8 cellular contexts compared by ENCODE assay signal in genomic region chr5:91384671-91385430, GRCh38. TPM values are rescaled to one million over a fixed set of nuclear protein-coding genes. Genes with fewer than 3 reads are reported as not detected.
A peak's percentile ranks its signal among the peaks of the same experiment; 100 is the strongest.
DNase-seq lines count a peak whose midpoint lies in the region; ATAC-seq and TF ChIP-seq lines count a peak whose summit lies in the region.

No MANE protein-coding gene starts in this region.

- H3K4me1 Mint-ChIP-seq in CD8-positive, alpha-beta T cell (ENCODE audit: low read depth), result peaks cover 22% of the 10 kb centered on the region
- H3K4me1 Mint-ChIP-seq in activated T-helper 2 cell treated with anti-CD3 and anti-CD28 coated beads, Interferon-gamma antibody, Interleukin-2, Interleukin-4, amounts not matched to agents 10 μg/mL and 5 μg/mL and 100 μg/mL, durations not matched to agents 14 hours and 24 hours and 36 hours (ENCODE audit: low read depth), result peaks cover 23% of the 10 kb centered on the region

- H3K9me3 Mint-ChIP-seq in CD8-positive, alpha-beta T cell, result no peaks in the 10 kb centered on the region
- peaks cover 3% of the 10 kb centered on the region for H3K9me3 Mint-ChIP-seq in activated T-helper 2 cell treated with anti-CD3 and anti-CD28 coated beads, Interferon-gamma antibody, Interleukin-2, Interleukin-4, amounts not matched to agents 10 μg/mL and 5 μg/mL and 100 μg/mL, durations not matched to agents 14 hours and 24 hours and 36 hours

- no peaks in the 10 kb centered on the region for H3K9me3 ChIP-seq in CD8-positive, alpha-beta T cell (ENCODE audit: low read length)
- H3K9me3 ChIP-seq in gastroesophageal sphincter, result no peaks in the 10 kb centered on the region
- no peaks in the 10 kb centered on the region for H3K9me3 ChIP-seq in ovary

- no peaks in the 10 kb centered on the region for H3K27me3 ChIP-seq in CD8-positive, alpha-beta T cell (ENCODE audit: insufficient read depth, low read length)
- H3K27me3 ChIP-seq in gastroesophageal sphincter (no peaks in the 10 kb centered on the region), ovary (no peaks in the 10 kb centered on the region)

- no peak for TF ChIP-seq POLR2A in gastroesophageal sphincter (IDR thresholded peaks at IDR 0.05)
- no peak for TF ChIP-seq POLR2A in ovary (IDR thresholded peaks at IDR 0.05)

- WGBS in gastroesophageal sphincter (ENCODE audit: low coverage in 1 of 2), 2 donors, result 8 to 16% methylated on average over 6 of the region's 6 CpGs
- WGBS in ovary, 3 donors, result 7 to 14% (median 11%) methylated on average over 6 of the region's 6 CpGs

- intact Hi-C loops in CD8-positive, alpha-beta T cell (cut with DNase I, micrococcal nuclease), result loop anchor here (1.0 to 10.0 kb wide), 8 partner anchors 34 to 520 kb away; no protein-coding TSS in a partner anchor
- intact Hi-C loops in activated T-helper 2 cell treated with anti-CD3 and anti-CD28 coated beads, Interferon-gamma antibody, Interleukin-2, Interleukin-4, amounts not matched to agents 10 μg/mL and 5 μg/mL and 100 μg/mL, durations not matched to agents 14 hours and 24 hours and 36 hours (cut with micrococcal nuclease), result loop anchor here (1.0 to 2.0 kb wide), 4 partner anchors 159 to 519 kb away; no protein-coding TSS in a partner anchor
- intact Hi-C loops in ovary (cut with DNase I), result loop anchor here (2.0 to 10.0 kb wide), 8 partner anchors 103 to 523 kb away; no protein-coding TSS in a partner anchor

- CTCF ChIA-PET in CD8-positive, alpha-beta T cell (lab: Charles Lee), result interaction anchor here (0.7 to 8.5 kb wide), 50 partner anchors 10 to 582 kb away, joined by 3 to 219 read pairs (median 5); no protein-coding TSS in a partner anchor

- H3K36me3 Mint-ChIP-seq in CD8-positive, alpha-beta T cell, result peaks cover 24% of the 10 kb centered on the region
- H3K36me3 Mint-ChIP-seq in activated T-helper 2 cell treated with anti-CD3 and anti-CD28 coated beads, Interferon-gamma antibody, Interleukin-2, Interleukin-4, amounts not matched to agents 10 μg/mL and 5 μg/mL and 100 μg/mL, durations not matched to agents 14 hours and 24 hours and 36 hours (ENCODE audit: low read depth), result peaks cover 2% of the 10 kb centered on the region

- H3K36me3 ChIP-seq in CD8-positive, alpha-beta T cell (ENCODE audit: insufficient read depth, low read length), result no peaks in the 10 kb centered on the region
- H3K36me3 ChIP-seq in gastroesophageal sphincter, result no peaks in the 10 kb centered on the region
- H3K36me3 ChIP-seq in ovary, result no peaks in the 10 kb centered on the region

- POLR2A ChIA-PET in CD8-positive, alpha-beta T cell (lab: Charles Lee), result interaction anchor here (0.6 to 7.4 kb wide), 19 partner anchors 9 to 520 kb away, joined by 3 to 158 read pairs (median 4); no protein-coding TSS in a partner anchor

- TF ChIP-seq EP300 in gastroesophageal sphincter (IDR thresholded peaks at IDR 0.05), result no peak
- TF ChIP-seq EP300 in ovary (IDR thresholded peaks at IDR 0.05), result no peak

- peaks cover 11% of the 10 kb centered on the region for H3K4me1 ChIP-seq in CD8-positive, alpha-beta T cell (ENCODE audit: insufficient read depth, low read length)
- H3K4me1 ChIP-seq in gastroesophageal sphincter, result peaks cover 6 to 11% (median 7%) of the 10 kb centered on the region in 3 donors
- H3K4me1 ChIP-seq in ovary (ENCODE audit: insufficient read depth), result no peaks in the 10 kb centered on the region

- peak in 3 of 7 experiments; percentile 11 to 45 (median 27) for DNase-seq in CD8-positive, alpha-beta T cell
- DNase-seq in HS-5 (ENCODE audit: low read depth), result peak; percentile 86
- DNase-seq in NCI-H526 treated with DMSO at 0.1 percent for 48 hours (lab: John Stamatoyannopoulos, UW), result peak; percentile 88
- DNase-seq in activated T-helper 2 cell treated with anti-CD3 and anti-CD28 coated beads, Interferon-gamma antibody, Interleukin-2, Interleukin-4, amounts not matched to agents 10 μg/mL and 5 μg/mL and 100 μg/mL, durations not matched to agents 14 hours and 24 hours and 36 hours (ENCODE audit: low spot score), result no peak
- DNase-seq in ovary, result peak in 1 of 5 donors; percentile 64
- DNase-seq in GOT3 (lab: John Stamatoyannopoulos, UW), result no peak

- H3K27me3 Mint-ChIP-seq in CD8-positive, alpha-beta T cell (ENCODE audit: low read depth), result no peaks in the 10 kb centered on the region
- no peaks in the 10 kb centered on the region for H3K27me3 Mint-ChIP-seq in activated T-helper 2 cell treated with anti-CD3 and anti-CD28 coated beads, Interferon-gamma antibody, Interleukin-2, Interleukin-4, amounts not matched to agents 10 μg/mL and 5 μg/mL and 100 μg/mL, durations not matched to agents 14 hours and 24 hours and 36 hours (ENCODE audit: low read depth)

- peak; percentile 11 for ATAC-seq in CD8-positive, alpha-beta T cell
- ATAC-seq in GM18861 (IDR thresholded peaks at IDR 0.05; ENCODE audit: unreplicated experiment) (peak; percentile 21), gastroesophageal sphincter (no peak)

- H3K4me3 Mint-ChIP-seq in CD8-positive, alpha-beta T cell, result peak overlapping the region; percentile 98
- peak overlapping the region; percentile 98 for H3K4me3 Mint-ChIP-seq in activated T-helper 2 cell treated with anti-CD3 and anti-CD28 coated beads, Interferon-gamma antibody, Interleukin-2, Interleukin-4, amounts not matched to agents 10 μg/mL and 5 μg/mL and 100 μg/mL, durations not matched to agents 14 hours and 24 hours and 36 hours (ENCODE audit: low read depth)

- peak; percentile 100 for TF ChIP-seq CTCF in CD8-positive, alpha-beta T cell (IDR thresholded peaks at IDR 0.05)
- TF ChIP-seq CTCF in gastroesophageal sphincter (IDR thresholded peaks at IDR 0.05), result peak; percentile 94 to 100 (median 99)
- TF ChIP-seq CTCF in ovary (IDR thresholded peaks at IDR 0.05), result peak; percentile 90 to 99 (median 97)

- peak overlapping the region; percentile 100 for H3K27ac Mint-ChIP-seq in CD8-positive, alpha-beta T cell
- peak overlapping the region; percentile 100 for H3K27ac Mint-ChIP-seq in activated T-helper 2 cell treated with anti-CD3 and anti-CD28 coated beads, Interferon-gamma antibody, Interleukin-2, Interleukin-4, amounts not matched to agents 10 μg/mL and 5 μg/mL and 100 μg/mL, durations not matched to agents 14 hours and 24 hours and 36 hours

- peak overlapping the region; percentile 99 for H3K4me3 ChIP-seq in CD8-positive, alpha-beta T cell (ENCODE audit: low read depth, low read length)
- H3K4me3 ChIP-seq in gastroesophageal sphincter (peak overlapping the region in 1 of 2 donors; percentile 59), ovary (peak overlapping the region; percentile 62)

- H3K27ac ChIP-seq in CD8-positive, alpha-beta T cell (ENCODE audit: low read depth, low read length), result no peak overlapping the region
- peak overlapping the region; percentile 93 to 98 (median 95) for H3K27ac ChIP-seq in gastroesophageal sphincter
- H3K27ac ChIP-seq in ovary, result peak overlapping the region; percentile 67 to 98

RNA-seq across cellular contexts. Expression of gene ARRDC3, which starts 1.7 kb away (rescaled TPM):
- 100 to 1,000 TPM; 131 to 132 TPM for total RNA-seq in CD8-positive, alpha-beta T cell
- 17.6 TPM in 2 replicates for total RNA-seq in activated T-helper 2 cell treated with anti-CD3 and anti-CD28 coated beads, Interferon-gamma antibody, Interleukin-2, Interleukin-4, amounts not matched to agents 10 μg/mL and 5 μg/mL and 100 μg/mL, durations not matched to agents 14 hours and 24 hours and 36 hours
- total RNA-seq in gastroesophageal sphincter (10 to 100 TPM; 43.3 to 67.9 (median 56.3) TPM), ovary (100 to 1,000 TPM in 5 of 7 donors, 10 to 100 TPM in 2; 47.4 to 176 (median 107) TPM)
- polyA plus RNA-seq in ovary, result 10 to 100 TPM; 30.2 to 49.9 TPM

Comparison
In these comparisons a context has a peak if more than half of its experiments do, and no peak if none do; other contexts are left out.
1. DNase-seq: peak in HS-5 (single experiment) and NCI-H526 treated with DMSO at 0.1 percent for 48 hours (single experiment); none in activated T-helper 2 cell treated with anti-CD3 and anti-CD28 coated beads, Interferon-gamma antibody, Interleukin-2, Interleukin-4, amounts not matched to agents 10 μg/mL and 5 μg/mL and 100 μg/mL, durations not matched to agents 14 hours and 24 hours and 36 hours (single experiment) and GOT3 (single experiment).
2. Peak in every context shown above with its lines, with median percentiles within 50 percentile points of each other: CTCF ChIP-seq.